In the genomic region with DNA sequence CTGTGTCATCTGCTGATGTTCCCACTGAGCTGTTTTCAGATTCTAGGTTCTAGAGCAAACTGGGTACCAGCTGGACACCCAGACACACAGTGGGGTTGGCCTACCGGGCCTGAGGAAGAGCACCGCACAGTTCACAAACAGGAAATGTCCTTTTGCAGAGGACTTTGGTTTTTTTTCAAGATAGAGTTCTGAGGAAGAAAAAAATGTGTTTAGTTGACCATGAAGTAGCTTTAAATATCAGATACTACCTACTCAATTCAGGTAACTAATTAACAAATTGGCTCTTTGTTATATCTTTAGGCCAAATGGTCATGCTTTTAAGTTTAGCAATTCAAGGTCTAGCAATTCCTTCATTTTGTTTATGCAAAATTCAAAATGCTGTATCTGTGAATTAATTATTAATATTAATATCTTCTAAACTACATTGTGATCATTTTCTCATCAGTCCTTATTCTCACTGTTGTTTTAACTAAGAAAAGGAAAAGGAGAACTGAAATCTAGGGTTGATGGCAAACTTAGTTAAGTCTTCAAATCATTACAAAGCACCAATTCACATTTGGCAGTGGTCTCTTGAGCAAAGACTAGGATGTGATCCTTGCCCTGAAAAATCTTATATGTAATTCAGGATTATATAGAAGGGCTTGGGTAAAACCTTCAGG, we compare ENCODE assay signal across 17 cellular contexts. TPM values are rescaled to one million over a fixed set of nuclear protein-coding genes. Genes with fewer than 3 reads are reported as not detected.
DNase-seq lines count a peak whose midpoint lies in the region; ATAC-seq, FAIRE-seq and TF ChIP-seq lines count a peak whose summit lies in the region.
"Had no signal": no experiment of that assay in that cellular context is flagged by ENCODE, and none has a peak within 500 bp of the region (broad histone marks: within the 10 kb centered on the region; RNA-seq: fewer than 3 reads in every experiment).

No MANE protein-coding gene starts in this region.

- no peak overlapping the region for H2AFZ ChIP-seq in keratinocyte (ENCODE audit: control insufficient read depth, low read length)

- H3K4me1 ChIP-seq in keratinocyte (ENCODE audit: control insufficient read depth, extremely low read depth, insufficient read depth, low read length): peaks cover 30% of the 10 kb centered on the region
- no peaks in the 10 kb centered on the region for H3K4me1 ChIP-seq in Caco-2

- no peaks in the 10 kb centered on the region for H3K9me1 ChIP-seq in keratinocyte (ENCODE audit: control insufficient read depth, extremely low read depth, insufficient read depth, low read length)

- DNase-seq in keratinocyte (ENCODE audit: low read depth, low spot score) (no peak), Caco-2 (no peak), WERI-Rb-1 (no peak)
- no peak for DNase-seq in activated CD4-positive, alpha-beta memory T cell treated with anti-CD3 and anti-CD28 coated beads, Interleukin-2, amount 10 ng/mL, durations not matched to agents 7 days and 5 days
- DNase-seq: activated CD8-positive, alpha-beta memory T cell treated with anti-CD3 and anti-CD28 coated beads, Interleukin-2, amount 50 U/mL, for 4 hours; adrenal gland; KG1; NCI-H2171 treated with DMSO at 0.1 percent for 48 hours; nucleus accumbens had no signal

- H3K27ac Mint-ChIP-seq in Caco-2 (ENCODE audit: unreplicated experiment): no peak overlapping the region
- H3K27ac Mint-ChIP-seq in activated CD4-positive, alpha-beta memory T cell treated with anti-CD3 and anti-CD28 coated beads, Interleukin-2, amount 10 ng/mL, durations not matched to agents 7 days and 5 days: no peak overlapping the region

- no peak overlapping the region for H3K4me3 ChIP-seq in keratinocyte (ENCODE audit: control insufficient read depth in 2 of 3, extremely low read depth in 1 of 3, insufficient read depth in 2 of 3, low read depth in 1 of 3, low read length in 3 of 3)
- H3K4me3 ChIP-seq in Caco-2 (ENCODE audit: low read depth, low read length): no peak overlapping the region
- H3K4me3 ChIP-seq in WERI-Rb-1 (ENCODE audit: low read depth, low read length): no peak overlapping the region
- H3K4me3 ChIP-seq: adrenal gland, BLaER1 had no signal

- ATAC-seq in GM18505 (IDR thresholded peaks at IDR 0.05; ENCODE audit: unreplicated experiment) (peak; percentile 38), GM21528 (IDR thresholded peaks at IDR 0.05; ENCODE audit: low FRiP score, unreplicated experiment) (peak; percentile 47), HG03457 (IDR thresholded peaks at IDR 0.05; ENCODE audit: unreplicated experiment) (peak; percentile 37), HG02678 (IDR thresholded peaks at IDR 0.05; ENCODE audit: unreplicated experiment) (no peak)
- ATAC-seq: left lobe of liver had no signal

- no peaks in the 10 kb centered on the region for H3K9me3 Mint-ChIP-seq in Caco-2 (ENCODE audit: unreplicated experiment)
- H3K9me3 Mint-ChIP-seq in activated CD4-positive, alpha-beta memory T cell treated with anti-CD3 and anti-CD28 coated beads, Interleukin-2, amount 10 ng/mL, durations not matched to agents 7 days and 5 days: no peaks in the 10 kb centered on the region

- no peak overlapping the region for H3K4me2 ChIP-seq in keratinocyte (ENCODE audit: control insufficient read depth, extremely low read depth, insufficient read depth, low read depth, low read length)
- H3K4me2 ChIP-seq: BLaER1 had no signal

- peak overlapping the region; percentile 67 for H3K9ac ChIP-seq in keratinocyte (ENCODE audit: control insufficient read depth, extremely low read depth, insufficient read depth, low read length)
- H3K9ac ChIP-seq: BLaER1 had no signal

- H3K27me3 ChIP-seq in keratinocyte (ENCODE audit: control insufficient read depth, extremely low read depth, insufficient read depth, low read length): no peaks in the 10 kb centered on the region
- H3K27me3 ChIP-seq in Caco-2 (replicated peaks; ENCODE audit: control insufficient read depth, insufficient read depth, low read length): no peaks in the 10 kb centered on the region
- no peaks in the 10 kb centered on the region for H3K27me3 ChIP-seq in WERI-Rb-1 (ENCODE audit: insufficient read depth, low read depth, severe bottlenecking)
- H3K27me3 ChIP-seq: adrenal gland, BLaER1 had no signal

- FAIRE-seq in keratinocyte (lab: Jason Lieb, UNC): no peak
- FAIRE-seq: RCC 7860 had no signal

- no peak for TF ChIP-seq CTCF in keratinocyte (optimal IDR thresholded peaks at IDR 0.05 in 1 of 3, IDR thresholded peaks at IDR 0.05 in 1 of 3, conservative IDR thresholded peaks at IDR 0.05 in 1 of 3; ENCODE audit: extremely low read depth in 1 of 3, insufficient read depth in 2 of 3, low read length in 3 of 3)
- TF ChIP-seq CTCF in Caco-2 (IDR thresholded peaks at IDR 0.05; ENCODE audit: insufficient read depth in 1 of 2, low read depth in 1 of 2, low read length in 1 of 2, severe bottlenecking in 1 of 2, unreplicated experiment in 1 of 2): no peak
- no peak for TF ChIP-seq CTCF in WERI-Rb-1 (IDR thresholded peaks at IDR 0.05; ENCODE audit: low read depth, low read length)

- dilution Hi-C loops in keratinocyte (cut with MboI; ENCODE audit: extremely low pct_ligation_motif_present, low sequenced_read_pairs): no loop called here

- TF ChIP-seq POLR2A in GM18505 (IDR thresholded peaks at IDR 0.05; ENCODE audit: borderline replicate concordance, extremely low read depth, insufficient read depth, insufficient read length): no peak

- no peaks in the 10 kb centered on the region for H3K36me3 ChIP-seq in keratinocyte (ENCODE audit: control insufficient read depth in 2 of 2, extremely low read depth in 1 of 2, insufficient read depth in 2 of 2, low read length in 2 of 2)
- no peaks in the 10 kb centered on the region for H3K36me3 ChIP-seq in Caco-2 (ENCODE audit: control insufficient read depth, insufficient read depth, low read length)
- H3K36me3 ChIP-seq in WERI-Rb-1: no peaks in the 10 kb centered on the region
- H3K36me3 ChIP-seq: adrenal gland, BLaER1 had no signal

- no peak overlapping the region for H3K4me3 Mint-ChIP-seq in Caco-2 (ENCODE audit: unreplicated experiment)
- no peak overlapping the region for H3K4me3 Mint-ChIP-seq in activated CD4-positive, alpha-beta memory T cell treated with anti-CD3 and anti-CD28 coated beads, Interleukin-2, amount 10 ng/mL, durations not matched to agents 7 days and 5 days

- peaks cover 7% of the 10 kb centered on the region for H3K4me1 Mint-ChIP-seq in Caco-2 (ENCODE audit: low read depth, unreplicated experiment)
- H3K4me1 Mint-ChIP-seq in activated CD4-positive, alpha-beta memory T cell treated with anti-CD3 and anti-CD28 coated beads, Interleukin-2, amount 10 ng/mL, durations not matched to agents 7 days and 5 days: peaks cover 11% of the 10 kb centered on the region

- H4K20me1 ChIP-seq in keratinocyte (ENCODE audit: control insufficient read depth, extremely low read depth, insufficient read depth, low read length): no peaks in the 10 kb centered on the region
- H4K20me1 ChIP-seq: BLaER1 had no signal

- intact Hi-C loops in Caco-2 (cut with micrococcal nuclease; ENCODE audit: unreplicated experiment): no loop called here

- no TSS peak for BruUV-seq in Caco-2 (replicated peaks; lab: Mats Ljungman, UMichigan)

- CTCF ChIA-PET in Caco-2 (lab: Charles Lee): interaction anchor here (0.6 kb wide), 1 partner anchor 77 kb away, joined by 3 read pairs; no protein-coding TSS in a partner anchor
- CTCF ChIA-PET in activated CD4-positive, alpha-beta memory T cell treated with anti-CD3 and anti-CD28 coated beads, Interleukin-2, amount 10 ng/mL, durations not matched to agents 7 days and 5 days (lab: Charles Lee): no interaction called here

- H3K36me3 Mint-ChIP-seq in Caco-2 (ENCODE audit: insufficient read depth, unreplicated experiment): no peaks in the 10 kb centered on the region
- H3K36me3 Mint-ChIP-seq in activated CD4-positive, alpha-beta memory T cell treated with anti-CD3 and anti-CD28 coated beads, Interleukin-2, amount 10 ng/mL, durations not matched to agents 7 days and 5 days (ENCODE audit: low read depth): no peaks in the 10 kb centered on the region

- POLR2A ChIA-PET in Caco-2 (lab: Charles Lee): no interaction called here
- POLR2A ChIA-PET in activated CD4-positive, alpha-beta memory T cell treated with anti-CD3 and anti-CD28 coated beads, Interleukin-2, amount 10 ng/mL, durations not matched to agents 7 days and 5 days (lab: Charles Lee): interaction anchor here (0.5 kb wide), 1 partner anchor 347 kb away, joined by 3 read pairs; no protein-coding TSS in a partner anchor

- no peaks in the 10 kb centered on the region for H3K27me3 Mint-ChIP-seq in Caco-2 (ENCODE audit: insufficient read depth, unreplicated experiment)
- peaks cover 10% of the 10 kb centered on the region for H3K27me3 Mint-ChIP-seq in activated CD4-positive, alpha-beta memory T cell treated with anti-CD3 and anti-CD28 coated beads, Interleukin-2, amount 10 ng/mL, durations not matched to agents 7 days and 5 days

- H3K79me2 ChIP-seq in keratinocyte (ENCODE audit: control insufficient read depth, insufficient read depth, low read length): no peaks in the 10 kb centered on the region

- H3K9me3 ChIP-seq in keratinocyte (ENCODE audit: control insufficient read depth, low read depth, low read length) (no peaks in the 10 kb centered on the region), Caco-2 (no peaks in the 10 kb centered on the region), WERI-Rb-1 (ENCODE audit: severe bottlenecking) (no peaks in the 10 kb centered on the region)
- H3K9me3 ChIP-seq: adrenal gland, BLaER1 had no signal

- H3K27ac ChIP-seq in keratinocyte (ENCODE audit: control insufficient read depth, insufficient read depth, low read length): peak overlapping the region; percentile 98
- no peak overlapping the region for H3K27ac ChIP-seq in WERI-Rb-1
- H3K27ac ChIP-seq: adrenal gland, BLaER1 had no signal

RNA-seq across cellular contexts. Expression of a gene that starts 17.2 kb away (rescaled TPM):
- 8.3 to 12.6 TPM (median 9.2 TPM) in 3 replicates for polyA plus RNA-seq in keratinocyte
- polyA plus RNA-seq in keratinocyte (2011; ENCODE audit: low read depth): 63.3 TPM
- polyA plus RNA-seq in keratinocyte (2011; cell fraction: cytosol; rRNA removed): 10.0 and 12.3 TPM in 2 replicates
- polyA plus RNA-seq in keratinocyte (2011; cell fraction: nucleus; rRNA removed): 13.1 and 17.8 TPM in 2 replicates
- 7.0 and 67.9 TPM in 2 replicates for polyA plus RNA-seq in keratinocyte (2012; ENCODE audit: low replicate concordance)
- polyA minus RNA-seq in keratinocyte: 5.3 to 21.6 TPM (median 7.5 TPM) in 3 replicates
- 8.4 TPM for polyA minus RNA-seq in keratinocyte (2011; cell fraction: cytosol; rRNA and poly(A)+ RNA removed)
- polyA minus RNA-seq in keratinocyte (2011; cell fraction: nucleus; rRNA and poly(A)+ RNA removed): 6.8 and 9.6 TPM in 2 replicates
- 0.58 TPM in 1 of 2 replicates, not detected in the other for total RNA-seq in Caco-2 (2022)
- total RNA-seq in activated CD4-positive, alpha-beta memory T cell treated with anti-CD3 and anti-CD28 coated beads, Interleukin-2, amount 10 ng/mL, durations not matched to agents 7 days and 5 days: 10 to 100 TPM; 21.5 to 23.0 TPM

RNA-seq across cellular contexts. Expression of a gene that starts 28.1 kb away (rescaled TPM):
- polyA plus RNA-seq in keratinocyte: 146 to 255 TPM (median 184 TPM) in 3 replicates
- polyA plus RNA-seq in keratinocyte (2011; ENCODE audit: low read depth): 353 TPM
- polyA plus RNA-seq in keratinocyte (2011; cell fraction: cytosol; rRNA removed): 117 and 198 TPM in 2 replicates
- 67.3 and 79.7 TPM in 2 replicates for polyA plus RNA-seq in keratinocyte (2011; cell fraction: nucleus; rRNA removed)
- polyA plus RNA-seq in keratinocyte (2012; ENCODE audit: low replicate concordance): 164 and 231 TPM in 2 replicates
- 45.8 to 71.8 TPM (median 53.7 TPM) in 3 replicates for polyA minus RNA-seq in keratinocyte
- 207 TPM for polyA minus RNA-seq in keratinocyte (2011; cell fraction: cytosol; rRNA and poly(A)+ RNA removed)
- 39.7 and 64.8 TPM in 2 replicates for polyA minus RNA-seq in keratinocyte (2011; cell fraction: nucleus; rRNA and poly(A)+ RNA removed)
- 123 and 135 TPM in 2 replicates for total RNA-seq in Caco-2 (2022)
- total RNA-seq in activated CD4-positive, alpha-beta memory T cell treated with anti-CD3 and anti-CD28 coated beads, Interleukin-2, amount 10 ng/mL, durations not matched to agents 7 days and 5 days: 100 to 1,000 TPM; 233 to 235 TPM

RNA-seq across cellular contexts. Expression of a gene that starts 45.7 kb away (rescaled TPM):
- polyA plus RNA-seq in keratinocyte: not detected in 3 replicates
- not detected for polyA plus RNA-seq in keratinocyte (2011; ENCODE audit: low read depth)
- polyA plus RNA-seq in keratinocyte (2011; cell fraction: cytosol; rRNA removed): not detected in 2 replicates
- polyA plus RNA-seq in keratinocyte (2011; cell fraction: nucleus; rRNA removed): not detected in 2 replicates
- polyA plus RNA-seq in keratinocyte (2012; ENCODE audit: low replicate concordance): not detected in 2 replicates
- polyA minus RNA-seq in keratinocyte: not detected in 3 replicates
- not detected for polyA minus RNA-seq in keratinocyte (2011; cell fraction: cytosol; rRNA and poly(A)+ RNA removed)
- not detected in 2 replicates for polyA minus RNA-seq in keratinocyte (2011; cell fraction: nucleus; rRNA and poly(A)+ RNA removed)
- not detected in 2 replicates for total RNA-seq in Caco-2 (2022)
- not detected for total RNA-seq in activated CD4-positive, alpha-beta memory T cell treated with anti-CD3 and anti-CD28 coated beads, Interleukin-2, amount 10 ng/mL, durations not matched to agents 7 days and 5 days
- total RNA-seq: adrenal gland, glomerular endothelial cell, left lobe of liver had no signal
- polyA plus RNA-seq: adrenal gland had no signal

Comparison
In these comparisons a context has a peak if more than half of its experiments do, and no peak if none do; other contexts are left out.
1. RNA of a gene that starts 17.2 kb away (total RNA-seq): 21.5 to 23.0 TPM in activated CD4-positive, alpha-beta memory T cell treated with anti-CD3 and anti-CD28 coated beads, Interleukin-2, amount 10 ng/mL, durations not matched to agents 7 days and 5 days; 0.58 TPM in Caco-2; every median in the first group is over 10 times any median in the second.